ENCODE assay signal across 7 cellular contexts in genomic region chr17:57605734-57606105, GRCh38.
A peak's percentile ranks its signal among the peaks of the same experiment; 100 is the strongest.
DNase-seq lines count a peak whose midpoint lies in the region; ATAC-seq and TF ChIP-seq lines count a peak whose summit lies in the region.

No MANE protein-coding gene starts in this region.

- H3K9me3 Mint-ChIP-seq in activated T-helper 17 cell treated with anti-CD3 and anti-CD28 coated beads, Interleukin-2, amount 50 U/mL, for 72 hours: no peaks in the 10 kb centered on the region
- H3K9me3 Mint-ChIP-seq in neural crest cell: no peaks in the 10 kb centered on the region

- H3K36me3 Mint-ChIP-seq in activated T-helper 17 cell treated with anti-CD3 and anti-CD28 coated beads, Interleukin-2, amount 50 U/mL, for 72 hours (ENCODE audit: low read depth): peaks cover 7% of the 10 kb centered on the region
- H3K36me3 Mint-ChIP-seq in neural crest cell (ENCODE audit: low read depth): no peaks in the 10 kb centered on the region

- CTCF ChIA-PET in RWPE1 (lab: Yijun Ruan, JAX): interaction anchor here (0.8 to 0.9 kb wide), 2 partner anchors 8 to 363 kb away, joined by 3 to 5 read pairs; no protein-coding TSS in a partner anchor

- H3K27ac Mint-ChIP-seq in activated T-helper 17 cell treated with anti-CD3 and anti-CD28 coated beads, Interleukin-2, amount 50 U/mL, for 72 hours: peak overlapping the region; percentile 95
- H3K27ac Mint-ChIP-seq in neural crest cell (ENCODE audit: unreplicated experiment): peak overlapping the region; percentile 79

- no peak overlapping the region for H3K27ac ChIP-seq in RWPE1

- no peaks in the 10 kb centered on the region for H3K27me3 Mint-ChIP-seq in activated T-helper 17 cell treated with anti-CD3 and anti-CD28 coated beads, Interleukin-2, amount 50 U/mL, for 72 hours
- no peaks in the 10 kb centered on the region for H3K27me3 Mint-ChIP-seq in neural crest cell (ENCODE audit: low read depth)

- peak; percentile 4 for TF ChIP-seq CTCF in neural crest cell (conservative IDR thresholded peaks at IDR 0.05)
- TF ChIP-seq CTCF in RWPE1 (conservative IDR thresholded peaks at IDR 0.05; ENCODE audit: low read depth): no peak

- peak overlapping the region; percentile 72 for H3K4me3 Mint-ChIP-seq in activated T-helper 17 cell treated with anti-CD3 and anti-CD28 coated beads, Interleukin-2, amount 50 U/mL, for 72 hours
- no peak overlapping the region for H3K4me3 Mint-ChIP-seq in neural crest cell

- peaks cover 36% of the 10 kb centered on the region for H3K4me1 Mint-ChIP-seq in activated T-helper 17 cell treated with anti-CD3 and anti-CD28 coated beads, Interleukin-2, amount 50 U/mL, for 72 hours
- H3K4me1 Mint-ChIP-seq in neural crest cell: peaks cover 46% of the 10 kb centered on the region

- POLR2A ChIA-PET in RWPE1 (lab: Yijun Ruan, JAX; ENCODE audit: low non-redundant PET): no interaction called here

- DNase-seq in neural crest cell (ENCODE audit: low read depth, low spot score) (no peak), RWPE1 (ENCODE audit: low spot score) (no peak), RPMI8226 (no peak), NCI-H1930 (lab: John Stamatoyannopoulos, UW) (no peak)

- ATAC-seq in GM18909 (IDR thresholded peaks at IDR 0.05; ENCODE audit: poor library complexity, unreplicated experiment): peak; percentile 28
- ATAC-seq in HG02798 (IDR thresholded peaks at IDR 0.05; ENCODE audit: poor library complexity, unreplicated experiment): peak; percentile 31
- ATAC-seq in activated T-helper 17 cell treated with anti-CD3 and anti-CD28 coated beads, Interleukin-2, amount 50 U/mL, for 72 hours (replicated peaks): peak; percentile 0
